1 cellular context compared by ENCODE assay signal in the genomic region with DNA sequence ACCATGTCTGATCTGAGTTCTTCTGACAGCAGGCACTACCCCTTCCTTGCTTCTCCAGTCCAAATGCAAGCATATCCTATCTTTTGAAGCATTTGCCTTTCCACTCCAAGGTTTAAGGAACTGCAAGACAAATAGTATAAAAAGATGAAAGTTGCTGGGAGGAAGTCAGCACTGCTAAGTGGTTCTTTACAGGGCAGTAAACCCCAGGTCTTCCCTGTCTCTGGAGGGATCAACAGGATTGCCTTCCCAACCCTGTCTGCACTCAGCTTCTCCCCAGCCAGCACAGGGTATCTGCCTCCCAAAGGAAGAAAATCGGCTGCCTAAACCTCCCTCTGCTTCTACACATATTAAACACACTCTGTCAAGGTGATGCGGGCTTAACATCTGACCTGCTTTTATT.
TF ChIP-seq lines count a peak whose summit lies in the region.

No MANE protein-coding gene starts in this region.

TF ChIP-seq in H1, 55 proteins besides CTCF, POLR2A, EP300 and RAD21:
- TF ChIP-seq ASH2L (IDR thresholded peaks at IDR 0.05; ENCODE audit: low read length) (no peak), EZH2 (IDR thresholded peaks at IDR 0.05; ENCODE audit: low read depth, low read length, severe bottlenecking) (no peak)
